Comparison of ENCODE assay signal across 1 cellular context in the genomic region with DNA sequence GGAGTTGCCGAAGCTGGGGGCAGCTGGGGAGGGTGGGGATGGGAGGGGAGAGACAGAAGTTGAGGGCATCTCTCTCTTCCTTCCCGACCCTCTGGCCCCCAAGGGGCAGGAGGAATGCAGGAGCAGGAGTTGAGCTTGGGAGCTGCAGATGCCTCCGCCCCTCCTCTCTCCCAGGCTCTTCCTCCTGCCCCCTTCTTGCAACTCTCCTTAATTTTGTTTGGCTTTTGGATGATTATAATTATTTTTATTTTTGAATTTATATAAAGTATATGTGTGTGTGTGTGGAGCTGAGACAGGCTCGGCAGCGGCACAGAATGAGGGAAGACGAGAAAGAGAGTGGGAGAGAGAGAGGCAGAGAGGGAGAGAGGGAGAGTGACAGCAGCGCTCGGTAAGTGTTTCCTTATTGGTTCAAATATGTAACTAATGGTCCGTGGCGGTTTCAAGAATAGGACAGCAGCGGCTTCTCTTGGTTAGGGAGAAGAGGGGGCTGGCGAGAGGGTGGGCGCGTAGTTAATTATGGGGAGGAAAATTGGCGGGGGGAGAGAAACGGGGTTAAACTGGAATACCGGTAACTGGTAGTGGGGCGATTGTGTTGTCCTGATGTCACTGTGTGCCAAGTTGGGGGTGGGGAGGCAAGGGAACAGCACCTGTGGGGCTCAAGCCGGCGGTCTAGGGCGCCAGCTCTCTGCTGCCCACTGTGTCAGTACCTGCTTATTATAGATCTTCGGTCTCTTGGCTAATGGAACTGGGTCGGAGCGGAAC.
TF ChIP-seq lines count a peak whose summit lies in the region.

No MANE protein-coding gene starts in this region.

TF ChIP-seq in GM23338, 12 proteins besides CTCF, POLR2A, EP300 and RAD21 (continued from another document):
- TF ChIP-seq, protein P1, sequence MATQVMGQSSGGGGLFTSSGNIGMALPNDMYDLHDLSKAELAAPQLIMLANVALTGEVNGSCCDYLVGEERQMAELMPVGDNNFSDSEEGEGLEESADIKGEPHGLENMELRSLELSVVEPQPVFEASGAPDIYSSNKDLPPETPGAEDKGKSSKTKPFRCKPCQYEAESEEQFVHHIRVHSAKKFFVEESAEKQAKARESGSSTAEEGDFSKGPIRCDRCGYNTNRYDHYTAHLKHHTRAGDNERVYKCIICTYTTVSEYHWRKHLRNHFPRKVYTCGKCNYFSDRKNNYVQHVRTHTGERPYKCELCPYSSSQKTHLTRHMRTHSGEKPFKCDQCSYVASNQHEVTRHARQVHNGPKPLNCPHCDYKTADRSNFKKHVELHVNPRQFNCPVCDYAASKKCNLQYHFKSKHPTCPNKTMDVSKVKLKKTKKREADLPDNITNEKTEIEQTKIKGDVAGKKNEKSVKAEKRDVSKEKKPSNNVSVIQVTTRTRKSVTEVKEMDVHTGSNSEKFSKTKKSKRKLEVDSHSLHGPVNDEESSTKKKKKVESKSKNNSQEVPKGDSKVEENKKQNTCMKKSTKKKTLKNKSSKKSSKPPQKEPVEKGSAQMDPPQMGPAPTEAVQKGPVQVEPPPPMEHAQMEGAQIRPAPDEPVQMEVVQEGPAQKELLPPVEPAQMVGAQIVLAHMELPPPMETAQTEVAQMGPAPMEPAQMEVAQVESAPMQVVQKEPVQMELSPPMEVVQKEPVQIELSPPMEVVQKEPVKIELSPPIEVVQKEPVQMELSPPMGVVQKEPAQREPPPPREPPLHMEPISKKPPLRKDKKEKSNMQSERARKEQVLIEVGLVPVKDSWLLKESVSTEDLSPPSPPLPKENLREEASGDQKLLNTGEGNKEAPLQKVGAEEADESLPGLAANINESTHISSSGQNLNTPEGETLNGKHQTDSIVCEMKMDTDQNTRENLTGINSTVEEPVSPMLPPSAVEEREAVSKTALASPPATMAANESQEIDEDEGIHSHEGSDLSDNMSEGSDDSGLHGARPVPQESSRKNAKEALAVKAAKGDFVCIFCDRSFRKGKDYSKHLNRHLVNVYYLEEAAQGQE (IDR thresholded peaks at IDR 0.05; ENCODE audit: unreplicated experiment): no peak
- no peak for TF ChIP-seq ZNF114 (CRISPR knock-in tag; IDR thresholded peaks at IDR 0.05)
